Comparison of ENCODE assay signal across 8 cellular contexts in the genomic region with DNA sequence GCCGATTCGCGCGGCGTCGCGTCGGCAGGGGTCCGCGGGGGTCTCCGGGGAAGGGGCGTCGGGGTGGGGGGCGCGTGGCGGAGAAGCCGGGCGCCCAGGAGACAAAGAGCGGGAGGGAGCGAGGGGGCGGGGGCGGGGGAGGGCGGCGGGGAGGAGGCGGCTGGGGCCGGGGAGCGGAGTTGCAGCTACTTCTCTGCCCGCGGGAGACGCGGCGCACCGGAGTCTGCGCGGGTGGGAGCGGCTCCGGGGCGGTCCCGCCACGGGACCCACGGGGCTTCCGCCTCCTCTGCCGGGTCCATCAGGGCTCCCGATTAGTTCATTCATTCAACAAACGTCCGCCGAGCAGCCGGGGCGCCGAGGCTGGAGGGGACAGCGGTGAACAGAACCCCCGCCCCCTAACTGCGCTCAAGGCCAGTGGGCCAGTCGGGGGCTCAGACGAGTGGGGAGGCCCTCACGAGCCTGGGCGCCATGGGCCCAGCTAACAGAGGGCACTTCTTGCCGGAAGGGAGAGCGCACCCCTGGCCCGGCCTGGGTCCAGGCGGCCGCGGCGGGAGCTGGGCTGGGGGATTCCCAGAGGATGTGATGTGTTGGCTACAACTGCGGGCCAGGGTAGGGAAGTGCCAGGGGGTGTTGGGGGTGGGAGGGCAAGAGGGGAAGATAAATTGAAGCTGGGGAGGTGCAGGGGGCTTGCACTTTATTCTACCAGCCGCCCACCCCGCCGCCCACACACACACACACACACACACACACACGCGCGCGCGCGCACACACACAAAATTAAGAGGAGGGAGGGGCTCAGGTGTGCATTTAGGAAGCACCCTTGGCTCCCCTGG. TPM values are rescaled to one million over a fixed set of nuclear protein-coding genes. Genes with fewer than 3 reads are reported as not detected.
DNase-seq lines count a peak whose midpoint lies in the region; ATAC-seq and TF ChIP-seq lines count a peak whose summit lies in the region.

SAMD14 (minus strand) TSS at position 215 of the 832 bp plus-strand sequence. CDS start 5,201 bp downstream, outside the sequence.

- H3K36me3 Mint-ChIP-seq in WTC11, result no peaks in the 10 kb centered on the region
- no peaks in the 10 kb centered on the region for H3K36me3 Mint-ChIP-seq in natural killer cell

- intact Hi-C loops in natural killer cell (cut with micrococcal nuclease), result loop anchor here (5.0 to 10.0 kb wide), 2 partner anchors 37 to 165 kb away; partner anchors contain the start of gene SGCA

- POLR2A ChIA-PET in WTC11 (lab: Charles Lee), result interaction anchor here (0.6 to 0.9 kb wide), 2 partner anchors 32 to 46 kb away, joined by 3 to 5 read pairs; no protein-coding TSS in a partner anchor

- ATAC-seq in WTC11 (peak; percentile 16), natural killer cell (peak; percentile 69 to 73 (median 73)), GM18520 (IDR thresholded peaks at IDR 0.05; ENCODE audit: unreplicated experiment) (no peak), GM19395 (IDR thresholded peaks at IDR 0.05; ENCODE audit: unreplicated experiment) (no peak), GM18909 (IDR thresholded peaks at IDR 0.05; ENCODE audit: poor library complexity, unreplicated experiment) (no peak)

- H3K4me3 ChIP-seq in epithelial cell of proximal tubule (ENCODE audit: low read depth, low read length), result peak within 1 kb of the TSS; percentile 55

- H3K9me3 Mint-ChIP-seq in WTC11 (no peaks in the 10 kb centered on the region), natural killer cell (no peaks in the 10 kb centered on the region)

- CTCF ChIA-PET in WTC11 (lab: Charles Lee), result interaction anchor here (0.6 to 3.0 kb wide), 18 partner anchors 9 to 142 kb away, joined by 3 to 22 read pairs (median 4); no protein-coding TSS in a partner anchor

- H3K4me1 Mint-ChIP-seq in WTC11, result peaks cover 48% of the 10 kb centered on the region
- peaks cover 21 to 41% of the 10 kb centered on the region in 2 donors for H3K4me1 Mint-ChIP-seq in natural killer cell

- H3K27me3 Mint-ChIP-seq in WTC11 (ENCODE audit: low read depth) (peaks cover 26% of the 10 kb centered on the region), natural killer cell (ENCODE audit: low read depth in 2 of 2) (peaks cover 6 to 13% of the 10 kb centered on the region in 2 donors)

- TF ChIP-seq CTCF in WTC11 (IDR thresholded peaks at IDR 0.05) (no peak), epithelial cell of proximal tubule (conservative IDR thresholded peaks at IDR 0.05; ENCODE audit: low read depth, low read length) (no peak), natural killer cell (IDR thresholded peaks at IDR 0.05) (no peak)

- H3K4me3 Mint-ChIP-seq in WTC11 (peak within 1 kb of the TSS; percentile 97), natural killer cell (peak within 1 kb of the TSS; percentile 85)

- DNase-seq in stimulated activated CD4-positive, alpha-beta T cell treated with anti-CD3 and anti-CD28 coated beads, Interleukin-4, amount 100 ng/mL, for 4 hours, result peak; percentile 44 to 50
- no peak for DNase-seq in stimulated activated CD4-positive, alpha-beta T cell treated with anti-CD3 and anti-CD28 coated beads, Interleukin-4, amount 100 ng/mL, for 1 hour
- DNase-seq in WTC11 (ENCODE audit: low spot score) (no peak), epithelial cell of proximal tubule (ENCODE audit: low read depth) (no peak), natural killer cell (peak; percentile 35)

- H3K27ac Mint-ChIP-seq in WTC11 (no peak within 1 kb of the TSS), natural killer cell (peak within 1 kb of the TSS; percentile 70 to 75)

TF ChIP-seq in WTC11, 78 proteins besides CTCF, POLR2A, EP300 and RAD21:
- no peak for TF ChIP-seq HMGA2 (CRISPR knock-in tag; IDR thresholded peaks at IDR 0.05)
- TF ChIP-seq ZNF396 (CRISPR knock-in tag; IDR thresholded peaks at IDR 0.05; ENCODE audit: borderline replicate concordance), result no peak
- TF ChIP-seq FOXJ3 (CRISPR knock-in tag; IDR thresholded peaks at IDR 0.05; ENCODE audit: borderline replicate concordance), result no peak
- no peak for TF ChIP-seq FOXK1 (CRISPR knock-in tag; IDR thresholded peaks at IDR 0.05)
- TF ChIP-seq HMGXB4 (CRISPR knock-in tag; IDR thresholded peaks at IDR 0.05), result 0 out of 2 replicates have a peak, but pooled peaks have one; percentile 10
- TF ChIP-seq TCF7 (CRISPR knock-in tag; IDR thresholded peaks at IDR 0.05; ENCODE audit: low read depth), result no peak
- no peak for TF ChIP-seq PRRX2 (CRISPR knock-in tag; IDR thresholded peaks at IDR 0.05)
- no peak for TF ChIP-seq PREB (CRISPR knock-in tag; IDR thresholded peaks at IDR 0.05; ENCODE audit: borderline replicate concordance)
- 0 out of 2 replicates have a peak, but pooled peaks have one; percentile 4 for TF ChIP-seq ZBTB43 (CRISPR knock-in tag; IDR thresholded peaks at IDR 0.05)

RNA-seq across cellular contexts. Expression of gene SAMD14, which starts in this region (rescaled TPM):
- total RNA-seq in WTC11 (2021), result 4.5 to 6.0 TPM (median 5.9 TPM) in 3 replicates
- total RNA-seq in epithelial cell of proximal tubule, result 2.9 and 11.5 TPM in 2 replicates
- total RNA-seq in natural killer cell, result 1 to 10 TPM; 1.1 to 2.1 (median 1.5) TPM

Comparison
In these comparisons a context has a peak if more than half of its experiments do, and no peak if none do; other contexts are left out.
1. DNase-seq: peak in stimulated activated CD4-positive, alpha-beta T cell treated with anti-CD3 and anti-CD28 coated beads, Interleukin-4, amount 100 ng/mL, for 4 hours (2 of 2) and natural killer cell (single experiment); none in stimulated activated CD4-positive, alpha-beta T cell treated with anti-CD3 and anti-CD28 coated beads, Interleukin-4, amount 100 ng/mL, for 1 hour (single experiment), WTC11 (single experiment) and epithelial cell of proximal tubule (single experiment).
2. ATAC-seq: peak in WTC11 (single experiment) and natural killer cell (3 of 3); none in GM18520 (single experiment), GM19395 (single experiment) and GM18909 (single experiment).